Comparison of ENCODE assay signal across 13 cellular contexts in genomic region chr2:162245051-162245450, GRCh38. TPM values are rescaled to one million over a fixed set of nuclear protein-coding genes. Genes with fewer than 3 reads are reported as not detected.
DNase-seq lines count a peak whose midpoint lies in the region; ATAC-seq, FAIRE-seq and TF ChIP-seq lines count a peak whose summit lies in the region.
"Had no signal": no experiment of that assay in that cellular context is flagged by ENCODE, and none has a peak within 500 bp of the region (broad histone marks: within the 10 kb centered on the region; RNA-seq: fewer than 3 reads in every experiment).

No MANE protein-coding gene starts in this region.

- H3K4me3 Mint-ChIP-seq in activated naive CD8-positive, alpha-beta T cell treated with anti-CD3 and anti-CD28 coated beads, Interleukin-2, amount 50 U/mL, for 24 hours = no peak overlapping the region
- H3K4me3 Mint-ChIP-seq: activated CD8-positive, alpha-beta T cell treated with anti-CD3 and anti-CD28 coated beads, Interleukin-2, amount 10 ng/mL, durations not matched to agents 7 days and 5 days; activated naive CD4-positive, alpha-beta T cell treated with anti-CD3 and anti-CD28 coated beads for 36 hours; T-helper 2 cell treated with Interferon-gamma antibody and Interleukin-4, amounts not matched to agents 5 μg/mL and 100 μg/mL, for 36 hours had no signal

- no peaks in the 10 kb centered on the region for H3K9me3 ChIP-seq in AG04450 (ENCODE audit: control insufficient read depth, insufficient read depth, low read length)

- H3K27me3 ChIP-seq in AG04450 (ENCODE audit: control insufficient read depth, insufficient read depth, low read length) (no peaks in the 10 kb centered on the region), rectal smooth muscle tissue (ENCODE audit: control insufficient read depth, insufficient read depth, low read length) (no peaks in the 10 kb centered on the region)

- peaks cover 22% of the 10 kb centered on the region for H3K27me3 Mint-ChIP-seq in activated naive CD8-positive, alpha-beta T cell treated with anti-CD3 and anti-CD28 coated beads, Interleukin-2, amount 50 U/mL, for 24 hours

- H3K4me1 ChIP-seq in rectal smooth muscle tissue (ENCODE audit: control insufficient read depth, insufficient read depth, low read length) = peaks cover 29% of the 10 kb centered on the region

- CTCF ChIA-PET in AG04450 (lab: Charles Lee) = interaction anchor here (1.1 to 1.4 kb wide), 2 partner anchors 53 to 91 kb away, joined by 3 to 6 read pairs; no protein-coding TSS in a partner anchor

- H3K27ac ChIP-seq in AG04450 (ENCODE audit: low read depth, low read length) (peak overlapping the region; percentile 63), rectal smooth muscle tissue (ENCODE audit: low read depth, low read length) (peak overlapping the region; percentile 86)

- no peak for DNase-seq in AG04450 (ENCODE audit: low read depth, low spot score)
- DNase-seq in fibroblast of mammary gland (ENCODE audit: low read depth) = peak; percentile 38
- DNase-seq in globus pallidus (ENCODE audit: low spot score) = no peak
- no peak for DNase-seq in activated naive CD8-positive, alpha-beta T cell treated with anti-CD3 and anti-CD28 coated beads, Interleukin-2, amount 50 U/mL, for 24 hours
- DNase-seq: activated CD8-positive, alpha-beta T cell treated with anti-CD3 and anti-CD28 coated beads, Interleukin-2, amount 10 ng/mL, durations not matched to agents 7 days and 5 days; activated naive CD4-positive, alpha-beta T cell treated with anti-CD3 and anti-CD28 coated beads for 36 hours; effector CD4-positive, alpha-beta T cell; OCI-M1 had no signal

- POLR2A ChIA-PET in AG04450 (lab: Yijun Ruan, JAX) = interaction anchor here (1.0 kb wide), 1 partner anchor 48 kb away, joined by 6 read pairs; no protein-coding TSS in a partner anchor

- H3K4me1 Mint-ChIP-seq in activated naive CD8-positive, alpha-beta T cell treated with anti-CD3 and anti-CD28 coated beads, Interleukin-2, amount 50 U/mL, for 24 hours = no peaks in the 10 kb centered on the region

- TF ChIP-seq CTCF in AG04450 (IDR thresholded peaks at IDR 0.05; ENCODE audit: low read depth, low read length) (no peak), fibroblast of mammary gland (conservative IDR thresholded peaks at IDR 0.05; ENCODE audit: control insufficient read depth, insufficient read depth, low read depth, low read length) (no peak)

- no peak overlapping the region for H3K4me3 ChIP-seq in AG04450 (ENCODE audit: low read depth, low read length)
- H3K4me3 ChIP-seq in fibroblast of mammary gland (ENCODE audit: control insufficient read depth, low read depth, low read length) = no peak overlapping the region
- H3K4me3 ChIP-seq in rectal smooth muscle tissue (ENCODE audit: low read length) = no peak overlapping the region

- FAIRE-seq in TTC549 (lab: Jason Lieb, UNC) = peak; percentile 42

- no peak overlapping the region for H3K9ac ChIP-seq in rectal smooth muscle tissue (ENCODE audit: low read length)

- no peaks in the 10 kb centered on the region for H3K9me3 Mint-ChIP-seq in activated naive CD8-positive, alpha-beta T cell treated with anti-CD3 and anti-CD28 coated beads, Interleukin-2, amount 50 U/mL, for 24 hours
- H3K9me3 Mint-ChIP-seq: activated naive CD4-positive, alpha-beta T cell treated with anti-CD3 and anti-CD28 coated beads for 36 hours; T-helper 2 cell treated with Interferon-gamma antibody and Interleukin-4, amounts not matched to agents 5 μg/mL and 100 μg/mL, for 36 hours had no signal

- H3K36me3 ChIP-seq in rectal smooth muscle tissue (ENCODE audit: control insufficient read depth, insufficient read depth, low read length) = no peaks in the 10 kb centered on the region

- ATAC-seq in GM21526 (IDR thresholded peaks at IDR 0.05; ENCODE audit: low FRiP score, unreplicated experiment) = no peak
- no peak for ATAC-seq in activated naive CD8-positive, alpha-beta T cell treated with anti-CD3 and anti-CD28 coated beads, Interleukin-2, amount 50 U/mL, for 24 hours
- no peak for ATAC-seq in GM19395 (IDR thresholded peaks at IDR 0.05; ENCODE audit: unreplicated experiment)
- ATAC-seq: activated CD8-positive, alpha-beta T cell treated with anti-CD3 and anti-CD28 coated beads, Interleukin-2, amount 10 ng/mL, durations not matched to agents 7 days and 5 days had no signal

- no peaks in the 10 kb centered on the region for H3K36me3 Mint-ChIP-seq in activated naive CD8-positive, alpha-beta T cell treated with anti-CD3 and anti-CD28 coated beads, Interleukin-2, amount 50 U/mL, for 24 hours (ENCODE audit: low read depth)

- H3K27ac Mint-ChIP-seq in activated naive CD8-positive, alpha-beta T cell treated with anti-CD3 and anti-CD28 coated beads, Interleukin-2, amount 50 U/mL, for 24 hours = no peak overlapping the region
- H3K27ac Mint-ChIP-seq: activated CD8-positive, alpha-beta T cell treated with anti-CD3 and anti-CD28 coated beads, Interleukin-2, amount 10 ng/mL, durations not matched to agents 7 days and 5 days; activated naive CD4-positive, alpha-beta T cell treated with anti-CD3 and anti-CD28 coated beads for 36 hours; T-helper 2 cell treated with Interferon-gamma antibody and Interleukin-4, amounts not matched to agents 5 μg/mL and 100 μg/mL, for 36 hours had no signal

RNA-seq across cellular contexts. Expression of gene FAP, which starts 1.8 kb away (rescaled TPM):
- 300 and 374 TPM in 2 replicates for polyA plus RNA-seq in AG04450 (2011; rRNA removed)
- polyA minus RNA-seq in AG04450 (2011; rRNA and poly(A)+ RNA removed) = 134 and 258 TPM in 2 replicates
